ENCODE assay signal across 8 cellular contexts in the genomic region with DNA sequence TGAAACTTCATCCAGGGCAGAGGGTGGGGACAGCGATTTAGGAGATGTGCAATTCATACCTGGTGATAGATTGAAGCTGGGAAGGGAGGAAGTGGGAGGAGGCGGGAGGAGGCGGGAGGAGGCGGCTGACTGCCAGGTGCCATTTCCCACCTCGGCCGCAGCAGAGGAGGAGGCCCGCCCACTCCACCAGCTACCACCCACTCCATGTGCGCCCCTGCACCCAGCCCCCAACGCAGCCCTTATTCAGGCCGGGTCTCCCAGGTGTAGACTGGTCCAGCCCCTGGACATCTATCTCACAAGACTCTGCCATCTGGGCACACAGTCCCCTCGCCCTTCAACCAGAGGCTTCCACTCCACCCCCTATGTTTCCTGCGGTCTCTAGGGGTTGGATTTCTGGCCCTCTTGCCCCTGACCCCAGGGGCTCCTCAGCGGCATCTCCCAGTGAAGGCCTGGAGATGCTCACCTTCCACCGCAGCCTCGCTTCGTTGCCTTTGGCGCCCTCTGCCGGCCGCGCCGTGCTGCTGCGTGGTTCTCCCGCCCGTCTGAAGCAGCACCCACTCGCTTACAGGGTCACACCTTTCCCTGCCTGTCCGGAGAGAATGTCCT. TPM values are rescaled to one million over a fixed set of nuclear protein-coding genes. Genes with fewer than 3 reads are reported as not detected.
DNase-seq lines count a peak whose midpoint lies in the region; ATAC-seq and TF ChIP-seq lines count a peak whose summit lies in the region.

No MANE protein-coding gene starts in this region.

- H3K36me3 Mint-ChIP-seq in effector memory CD8-positive, alpha-beta T cell (ENCODE audit: insufficient read depth), result peaks cover 49% of the 10 kb centered on the region
- no peaks in the 10 kb centered on the region for H3K36me3 Mint-ChIP-seq in mesothelial cell of epicardium

- ATAC-seq in HG03354 (IDR thresholded peaks at IDR 0.05; ENCODE audit: poor library complexity, severe bottlenecking, unreplicated experiment), result peak; percentile 61
- ATAC-seq in effector memory CD8-positive, alpha-beta T cell (replicated peaks), result peak; percentile 86

- peak overlapping the region; percentile 63 to 76 for H3K4me3 Mint-ChIP-seq in effector memory CD8-positive, alpha-beta T cell
- H3K4me3 Mint-ChIP-seq in mesothelial cell of epicardium, result no peak overlapping the region

- peak; percentile 79 for TF ChIP-seq CTCF in mesothelial cell of epicardium (IDR thresholded peaks at IDR 0.05; ENCODE audit: unreplicated experiment)

- no peaks in the 10 kb centered on the region for H3K27me3 Mint-ChIP-seq in effector memory CD8-positive, alpha-beta T cell
- peaks cover 57% of the 10 kb centered on the region for H3K27me3 Mint-ChIP-seq in mesothelial cell of epicardium (ENCODE audit: low read depth)

- peak; percentile 36 for DNase-seq in SIG-M5 treated with dmso at 0.1 percent for 504 hours (lab: John Stamatoyannopoulos, UW; ENCODE audit: unreplicated experiment)
- DNase-seq in SIG-M5 (lab: John Stamatoyannopoulos, UW), result no peak
- peak; percentile 88 for DNase-seq in NCI-H82 (lab: John Stamatoyannopoulos, UW)
- peak; percentile 93 for DNase-seq in activated CD8-positive, alpha-beta memory T cell treated with anti-CD3 and anti-CD28 coated beads for 24 hours
- peak; percentile 83 to 87 (median 84) for DNase-seq in effector memory CD8-positive, alpha-beta T cell
- DNase-seq in mesothelial cell of epicardium (ENCODE audit: low spot score in 2 of 2, unreplicated experiment in 2 of 2), result peak; percentile 52 to 86
- DNase-seq in stimulated activated CD8-positive, alpha-beta memory T cell treated with anti-CD3 and anti-CD28 coated beads, Interleukin-7, amount 100 ng/mL, for 1 hour (ENCODE audit: low read depth in 2 of 2), result peak; percentile 65 to 73

- peak overlapping the region; percentile 93 to 97 for H3K27ac Mint-ChIP-seq in effector memory CD8-positive, alpha-beta T cell
- no peak overlapping the region for H3K27ac Mint-ChIP-seq in mesothelial cell of epicardium

- peaks cover 37 to 51% of the 10 kb centered on the region in 2 donors for H3K4me1 Mint-ChIP-seq in effector memory CD8-positive, alpha-beta T cell (ENCODE audit: low read depth in 2 of 2)
- peaks cover 5% of the 10 kb centered on the region for H3K4me1 Mint-ChIP-seq in mesothelial cell of epicardium

- H3K9me3 Mint-ChIP-seq in effector memory CD8-positive, alpha-beta T cell, result no peaks in the 10 kb centered on the region
- no peaks in the 10 kb centered on the region for H3K9me3 Mint-ChIP-seq in mesothelial cell of epicardium

RNA-seq across cellular contexts. Expression of gene FAM83D, which starts 32.6 kb away (rescaled TPM):
- total RNA-seq in mesothelial cell of epicardium, result 10.2 to 11.5 TPM (median 10.8 TPM) in 3 replicates
